Comparison of ENCODE assay signal across 8 cellular contexts in the genomic region with DNA sequence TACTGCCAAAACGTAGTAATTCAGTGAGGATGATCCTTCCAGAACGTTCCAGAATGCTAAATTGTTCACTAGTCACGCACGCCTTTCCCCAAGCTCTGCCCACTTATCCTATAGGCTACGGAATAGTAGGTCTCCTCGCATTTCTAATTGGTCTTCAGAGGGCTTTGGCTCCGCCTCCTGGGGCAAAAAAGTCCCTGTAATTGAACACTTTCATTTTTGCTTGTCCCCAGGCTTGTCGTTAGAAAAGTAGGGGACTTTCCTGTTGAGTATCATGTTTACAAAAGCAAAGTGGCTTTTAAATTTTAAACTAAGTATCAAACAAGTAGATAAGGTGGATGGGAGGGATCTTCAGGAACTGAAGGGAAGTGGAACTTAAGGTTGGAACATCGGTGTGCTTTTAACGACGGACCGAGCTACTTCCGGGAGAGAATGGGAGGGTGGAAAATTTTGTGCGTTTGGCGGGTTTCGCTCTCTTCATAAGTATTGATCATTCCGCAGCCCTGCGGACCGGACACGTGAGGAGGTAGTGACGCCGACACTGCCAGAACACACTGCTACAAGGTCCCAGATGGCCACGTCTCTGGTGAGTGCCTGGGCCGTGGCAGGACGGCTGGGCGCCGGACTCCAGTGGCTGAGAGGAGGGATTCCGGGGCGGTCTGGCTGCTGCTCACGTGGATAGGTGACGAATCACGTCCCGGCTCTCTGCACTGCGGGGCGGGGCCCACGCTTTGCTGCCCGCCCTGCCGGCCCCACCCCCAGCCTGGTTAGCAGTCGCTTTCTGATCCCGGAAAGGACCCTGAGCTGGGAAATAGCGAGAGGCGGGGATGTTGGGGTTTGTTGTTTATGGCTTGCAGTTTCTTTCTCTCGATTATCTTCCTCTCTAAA. TPM values are rescaled to one million over a fixed set of nuclear protein-coding genes. Genes with fewer than 3 reads are reported as not detected.
A peak's percentile ranks its signal among the peaks of the same experiment; 100 is the strongest.
DNase-seq lines count a peak whose midpoint lies in the region; ATAC-seq and TF ChIP-seq lines count a peak whose summit lies in the region.

A gene (plus strand): TSS at position 406 of the 885 bp plus-strand sequence. CDS start 163 bp downstream, at position 569.

- ATAC-seq in HG02763 (IDR thresholded peaks at IDR 0.05; ENCODE audit: unreplicated experiment) = peak; percentile 96
- peak; percentile 97 for ATAC-seq in activated naive CD8-positive, alpha-beta T cell treated with anti-CD3 and anti-CD28 coated beads, Interleukin-2, amount 10 ng/mL, durations not matched to agents 7 days and 5 days (ENCODE audit: low read depth)
- peak; percentile 79 for ATAC-seq in thoracic aorta (ENCODE audit: insufficient number of reproducible peaks, low FRiP score, low read depth)

- DNase-seq in NCI-H1417 (lab: John Stamatoyannopoulos, UW) (peak; percentile 85 to 95 (median 89)), head of caudate nucleus (peak; percentile 84 to 97 (median 92)), osteocyte (ENCODE audit: extremely low spot score, unreplicated experiment) (peak; percentile 98), thoracic aorta (ENCODE audit: low spot score) (peak; percentile 54)
- DNase-seq in activated naive CD8-positive, alpha-beta T cell treated with anti-CD3 and anti-CD28 coated beads, Interleukin-2, amount 10 ng/mL, durations not matched to agents 7 days and 5 days = peak; percentile 84

- H4K20me1 ChIP-seq in SU-DHL-6 (ENCODE audit: low read depth, low read length) = no peaks in the 10 kb centered on the region

- no peaks in the 10 kb centered on the region for H3K4me1 ChIP-seq in thoracic aorta (ENCODE audit: control insufficient read depth in 1 of 2, low read depth in 2 of 2)

- TF ChIP-seq CTCF in GM12875 (IDR thresholded peaks at IDR 0.05; ENCODE audit: borderline replicate concordance, insufficient read depth, low read depth, low read length) (no peak), SU-DHL-6 (IDR thresholded peaks at IDR 0.05; ENCODE audit: insufficient read depth, low read length, poor library complexity, severe bottlenecking) (no peak), osteocyte (IDR thresholded peaks at IDR 0.05) (no peak), thoracic aorta (IDR thresholded peaks at IDR 0.05) (no peak)

- no peaks in the 10 kb centered on the region for H3K36me3 ChIP-seq in SU-DHL-6 (ENCODE audit: low read length)
- no peaks in the 10 kb centered on the region for H3K36me3 ChIP-seq in thoracic aorta

- H3K27ac Mint-ChIP-seq in activated naive CD8-positive, alpha-beta T cell treated with anti-CD3 and anti-CD28 coated beads, Interleukin-2, amount 10 ng/mL, durations not matched to agents 7 days and 5 days = peak within 1 kb of the TSS; percentile 91
- peak within 1 kb of the TSS; percentile 100 for H3K27ac Mint-ChIP-seq in osteocyte (ENCODE audit: unreplicated experiment)

- peak within 1 kb of the TSS; percentile 69 for H3K9ac ChIP-seq in SU-DHL-6 (ENCODE audit: low read length)

- peak within 1 kb of the TSS; percentile 74 for H3K27ac ChIP-seq in SU-DHL-6 (ENCODE audit: low read depth, low read length)
- H3K27ac ChIP-seq in thoracic aorta = peak within 1 kb of the TSS; percentile 72 to 90

- peak within 1 kb of the TSS; percentile 85 for H2AFZ ChIP-seq in SU-DHL-6 (ENCODE audit: low read depth, low read length, severe bottlenecking)

- H3K27me3 Mint-ChIP-seq in activated naive CD8-positive, alpha-beta T cell treated with anti-CD3 and anti-CD28 coated beads, Interleukin-2, amount 10 ng/mL, durations not matched to agents 7 days and 5 days = peaks cover 5% of the 10 kb centered on the region
- H3K27me3 Mint-ChIP-seq in osteocyte (ENCODE audit: unreplicated experiment) = peaks cover 5% of the 10 kb centered on the region

- H3K9me2 ChIP-seq in SU-DHL-6 (replicated peaks; ENCODE audit: insufficient read depth, low read length) = no peaks in the 10 kb centered on the region

- POLR2A ChIA-PET in activated naive CD8-positive, alpha-beta T cell treated with anti-CD3 and anti-CD28 coated beads, Interleukin-2, amount 10 ng/mL, durations not matched to agents 7 days and 5 days (lab: Charles Lee) = interaction anchor here (1.0 to 1.6 kb wide), 2 partner anchors 98 to 184 kb away, joined by 3 to 4 read pairs; no protein-coding TSS in a partner anchor

- H3K9me3 Mint-ChIP-seq in activated naive CD8-positive, alpha-beta T cell treated with anti-CD3 and anti-CD28 coated beads, Interleukin-2, amount 10 ng/mL, durations not matched to agents 7 days and 5 days = no peaks in the 10 kb centered on the region
- H3K9me3 Mint-ChIP-seq in osteocyte (ENCODE audit: unreplicated experiment) = no peaks in the 10 kb centered on the region

- no peaks in the 10 kb centered on the region; the same call in 1 of the 2 replicates for H3K79me2 ChIP-seq in SU-DHL-6 (ENCODE audit: insufficient read depth, low read length)

- no peaks in the 10 kb centered on the region for H3K27me3 ChIP-seq in SU-DHL-6 (ENCODE audit: low read length)
- H3K27me3 ChIP-seq in thoracic aorta (replicated peaks; ENCODE audit: insufficient read depth) = no peaks in the 10 kb centered on the region

- peaks cover 3% of the 10 kb centered on the region for H3K36me3 Mint-ChIP-seq in activated naive CD8-positive, alpha-beta T cell treated with anti-CD3 and anti-CD28 coated beads, Interleukin-2, amount 10 ng/mL, durations not matched to agents 7 days and 5 days
- no peaks in the 10 kb centered on the region for H3K36me3 Mint-ChIP-seq in osteocyte (ENCODE audit: unreplicated experiment)

- H3K4me3 Mint-ChIP-seq in activated naive CD8-positive, alpha-beta T cell treated with anti-CD3 and anti-CD28 coated beads, Interleukin-2, amount 10 ng/mL, durations not matched to agents 7 days and 5 days = peak within 1 kb of the TSS; percentile 90
- H3K4me3 Mint-ChIP-seq in osteocyte (ENCODE audit: unreplicated experiment) = peak within 1 kb of the TSS; percentile 95

- H3K4me1 Mint-ChIP-seq in activated naive CD8-positive, alpha-beta T cell treated with anti-CD3 and anti-CD28 coated beads, Interleukin-2, amount 10 ng/mL, durations not matched to agents 7 days and 5 days = peaks cover 12% of the 10 kb centered on the region
- H3K4me1 Mint-ChIP-seq in osteocyte (ENCODE audit: unreplicated experiment) = peaks cover 14% of the 10 kb centered on the region

- H3K4me3 ChIP-seq in GM12875 (ENCODE audit: low read depth, low read length) (peak within 1 kb of the TSS; percentile 58), SU-DHL-6 (ENCODE audit: insufficient read depth, low read length, poor library complexity, severe bottlenecking) (peak within 1 kb of the TSS; percentile 87), thoracic aorta (peak within 1 kb of the TSS; percentile 76)

- intact Hi-C loops in head of caudate nucleus (cut with DNase I) = no loop called here

- H3K4me2 ChIP-seq in SU-DHL-6 (ENCODE audit: low read depth, low read length, poor library complexity, severe bottlenecking) = peak within 1 kb of the TSS; percentile 68

- H3K9me3 ChIP-seq in SU-DHL-6 (ENCODE audit: insufficient read depth, low read length) (no peaks in the 10 kb centered on the region), thoracic aorta (no peaks in the 10 kb centered on the region)

- no peaks in the 10 kb centered on the region for H3F3A ChIP-seq in SU-DHL-6 (ENCODE audit: insufficient read depth)

RNA-seq across cellular contexts. Expression of the gene that starts here (rescaled TPM):
- total RNA-seq in activated naive CD8-positive, alpha-beta T cell treated with anti-CD3 and anti-CD28 coated beads, Interleukin-2, amount 10 ng/mL, durations not matched to agents 7 days and 5 days = 10 to 100 TPM in 1 of 2 experiments, 1 to 10 TPM in 1; 9.9 to 11.2 TPM
- total RNA-seq in osteocyte (13.2 and 13.8 TPM in 2 replicates), thoracic aorta (1 to 10 TPM; 1.6 to 8.3 TPM)

Comparison
In these comparisons a context has a peak if more than half of its experiments do, and no peak if none do; other contexts are left out.
1. Peak in every context shown above with its lines: DNase-seq, ATAC-seq, H3K4me3 ChIP-seq and H3K27ac ChIP-seq.